ENCODE assay signal across 13 cellular contexts in the genomic region with DNA sequence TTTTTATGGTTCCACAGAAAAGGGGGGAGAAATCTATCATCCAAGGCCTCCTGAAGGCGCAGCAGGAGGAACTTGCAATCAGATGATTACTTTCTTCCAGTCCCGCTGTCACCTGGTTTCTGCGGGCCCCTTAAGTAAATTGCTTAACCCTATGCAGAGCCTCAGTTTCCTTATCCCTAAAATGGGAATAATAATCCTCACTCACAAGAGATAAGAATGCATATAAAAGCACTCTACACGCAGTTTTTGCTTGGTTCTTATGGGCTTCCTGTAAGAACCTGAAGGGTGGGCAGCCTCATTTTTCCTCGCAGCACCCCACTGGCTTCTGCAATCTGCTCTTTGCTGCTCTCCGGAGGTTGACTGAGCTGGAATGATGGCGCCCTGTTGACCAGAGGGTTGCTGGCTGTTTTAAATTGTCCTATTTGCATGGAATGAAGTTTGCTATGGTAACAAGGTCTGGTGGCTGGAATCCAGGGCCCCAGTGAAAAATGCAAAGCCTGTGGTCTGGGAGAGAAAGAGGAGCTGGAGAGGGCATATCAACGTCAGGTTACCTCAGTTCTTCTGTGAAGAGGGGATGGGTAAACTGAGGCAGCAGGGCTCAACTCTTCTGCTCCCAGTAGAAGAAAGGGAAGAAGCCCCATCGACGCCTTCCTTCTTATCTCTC. TPM values are rescaled to one million over a fixed set of nuclear protein-coding genes. Genes with fewer than 3 reads are reported as not detected.
DNase-seq lines count a peak whose midpoint lies in the region; ATAC-seq and TF ChIP-seq lines count a peak whose summit lies in the region.
"Had no signal": no experiment of that assay in that cellular context is flagged by ENCODE, and none has a peak within 500 bp of the region (broad histone marks: within the 10 kb centered on the region; RNA-seq: fewer than 3 reads in every experiment).

No MANE protein-coding gene starts in this region.

- H3K27me3 ChIP-seq in neural cell (ENCODE audit: insufficient read depth, low read depth, low read length): no peaks in the 10 kb centered on the region

- no peak for ATAC-seq in GM19328 (IDR thresholded peaks at IDR 0.05; ENCODE audit: unreplicated experiment)
- no peak for ATAC-seq in HG03565 (IDR thresholded peaks at IDR 0.05; ENCODE audit: unreplicated experiment)

- TF ChIP-seq EP300 in neural cell (conservative IDR thresholded peaks at IDR 0.05; ENCODE audit: poor library complexity, severe bottlenecking): no peak

- H4K20me1 ChIP-seq in neural cell (ENCODE audit: insufficient read depth): no peaks in the 10 kb centered on the region

- peak overlapping the region; percentile 68 for H2AFZ ChIP-seq in neural cell (ENCODE audit: low read depth, low read length)

- no peaks in the 10 kb centered on the region for H3K36me3 ChIP-seq in neural cell (ENCODE audit: insufficient read depth, low read length)
- H3K36me3 ChIP-seq: heart right ventricle had no signal

- peak overlapping the region; percentile 88 for H3K27ac ChIP-seq in neural cell (ENCODE audit: low read length)
- H3K27ac ChIP-seq: heart right ventricle, HL-60 had no signal

- no peak for TF ChIP-seq CTCF in neural cell (IDR thresholded peaks at IDR 0.05; ENCODE audit: poor library complexity, severe bottlenecking)

- TF ChIP-seq RAD21 in neural cell (conservative IDR thresholded peaks at IDR 0.05): no peak

- H3K9me3 ChIP-seq in neural cell (ENCODE audit: low read length): no peaks in the 10 kb centered on the region
- H3K9me3 ChIP-seq: heart right ventricle had no signal

- peak overlapping the region; percentile 99 for H3K4me3 ChIP-seq in neural cell (ENCODE audit: low read length)

- DNase-seq in Caki2 (ENCODE audit: low read depth) (peak; percentile 67), NCI-H526 (lab: John Stamatoyannopoulos, UW) (peak; percentile 97), fibroblast of gingiva (ENCODE audit: low read depth) (peak; percentile 22), NCI-H524 treated with DMSO at 0.1 percent for 48 hours (lab: John Stamatoyannopoulos, UW) (no peak), COR-L47 (lab: John Stamatoyannopoulos, UW) (no peak)
- DNase-seq: activated naive CD4-positive, alpha-beta T cell treated with anti-CD3 and anti-CD28 coated beads for 36 hours; CD4-positive, CD25-positive, alpha-beta regulatory T cell; heart right ventricle; SW 1271 had no signal

- peak overlapping the region; percentile 94 for H3K9ac ChIP-seq in neural cell (ENCODE audit: low read length)

- in situ Hi-C loops in Caki2 (cut with HindIII; ENCODE audit: low pct_unique_long_range_greater_than_20kb, low sequenced_read_pairs): no loop called here

- peak overlapping the region; percentile 78 for H3K4me2 ChIP-seq in neural cell (ENCODE audit: low read length)

- H3F3A ChIP-seq in neural cell (ENCODE audit: insufficient read depth, low read length, poor library complexity, severe bottlenecking): peaks cover 5% of the 10 kb centered on the region

- H3K9me2 ChIP-seq in neural cell (ENCODE audit: insufficient read depth, low read length): no peaks in the 10 kb centered on the region

- H3K79me2 ChIP-seq in neural cell (replicated peaks; ENCODE audit: insufficient read depth, low read length): peaks cover 40% of the 10 kb centered on the region

TF ChIP-seq in neural cell, 6 proteins besides CTCF, POLR2A, EP300 and RAD21:
- TF ChIP-seq POLR2AphosphoS5 (IDR thresholded peaks at IDR 0.05): no peak
- TF ChIP-seq TAF1 (IDR thresholded peaks at IDR 0.05; ENCODE audit: low read depth): no peak
- no peak for TF ChIP-seq SMC3 (conservative IDR thresholded peaks at IDR 0.05; ENCODE audit: poor library complexity)
- TF ChIP-seq EZH2 (IDR thresholded peaks at IDR 0.05; ENCODE audit: borderline replicate concordance, insufficient read depth, low read length, poor library complexity, severe bottlenecking): no peak
- no peak for TF ChIP-seq MXI1 (conservative IDR thresholded peaks at IDR 0.05; ENCODE audit: poor library complexity, severe bottlenecking)

RNA-seq across cellular contexts. Expression of a gene that starts 1.0 kb away (rescaled TPM):
- 7.0 and 9.7 TPM in 2 replicates for total RNA-seq in Caki2 (2014; rRNA removed; shearing (Covaris generic); ENCODE audit: low replicate concordance)
- 20.6 and 26.4 TPM in 2 replicates for polyA plus RNA-seq in neural cell
- 54.4 and 56.7 TPM in 2 replicates for polyA minus RNA-seq in neural cell
- total RNA-seq: CD4-positive, CD25-positive, alpha-beta regulatory T cell had no signal
- polyA plus RNA-seq: CD4-positive, CD25-positive, alpha-beta regulatory T cell had no signal

Comparison
In these comparisons a context has a peak if more than half of its experiments do, and no peak if none do; other contexts are left out.
1. DNase-seq: peak in Caki2 (single experiment), NCI-H526 (2 of 2) and fibroblast of gingiva (single experiment); none in NCI-H524 treated with DMSO at 0.1 percent for 48 hours (single experiment) and COR-L47 (single experiment).